In the genomic region with DNA sequence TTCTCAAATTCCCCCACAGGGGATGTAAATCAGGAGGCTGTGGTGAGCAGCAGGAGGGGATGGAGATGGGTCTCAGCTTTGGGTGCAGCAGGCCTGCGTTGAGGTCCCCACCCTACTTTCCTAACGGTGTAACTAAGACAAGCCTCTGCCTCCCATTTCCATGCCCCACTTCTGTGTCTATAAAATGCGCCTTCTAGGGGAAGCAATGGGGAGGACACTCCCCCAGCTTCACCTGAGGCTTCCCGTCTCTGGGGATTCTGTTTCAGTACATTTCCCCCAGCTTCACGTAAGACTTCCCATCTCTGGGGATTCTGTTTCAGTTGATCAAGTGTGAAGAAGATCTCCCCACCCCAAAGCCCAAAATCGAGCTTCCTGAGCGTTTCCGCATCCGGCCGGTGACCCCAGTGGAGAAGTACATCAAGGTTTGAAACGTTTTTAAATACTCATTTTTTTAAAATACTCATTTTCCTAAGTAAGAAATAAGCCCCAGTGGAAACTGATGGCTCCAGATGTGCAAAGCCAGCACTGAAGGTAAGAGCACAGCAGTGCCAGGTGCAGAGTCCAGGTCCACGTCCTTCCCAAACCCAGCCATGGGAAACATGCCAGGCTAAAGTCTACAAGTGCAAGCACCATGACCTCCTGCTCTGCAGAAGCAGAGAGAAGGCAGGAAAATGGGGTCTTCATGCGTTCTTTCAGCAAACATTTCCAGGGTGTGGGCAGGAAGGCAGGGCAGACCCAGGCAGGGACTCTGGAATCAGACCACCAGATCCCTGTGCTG, we compare ENCODE assay signal across 29 cellular contexts.
A peak's percentile ranks its signal among the peaks of the same experiment; 100 is the strongest.
DNase-seq lines count a peak whose midpoint lies in the region; ATAC-seq and TF ChIP-seq lines count a peak whose summit lies in the region.
"Had no signal": no experiment of that assay in that cellular context is flagged by ENCODE, and none has a peak within 500 bp of the region (broad histone marks: within the 10 kb centered on the region; RNA-seq: fewer than 3 reads in every experiment).

No MANE protein-coding gene starts in this region.

- peaks cover 18% of the 10 kb centered on the region for H3K27me3 Mint-ChIP-seq in WTC11 (ENCODE audit: low read depth)
- peaks cover 23% of the 10 kb centered on the region for H3K27me3 Mint-ChIP-seq in activated CD4-positive, alpha-beta T cell treated with anti-CD3 and anti-CD28 coated beads for 36 hours

- no peaks in the 10 kb centered on the region; the same call in 1 of the 2 replicates for H4K20me1 ChIP-seq in DOHH2 (ENCODE audit: control insufficient read depth, insufficient read depth, low read depth, low read length)

- DNase-seq in H7 (peak; percentile 66), WTC11 (ENCODE audit: low spot score) (no peak), left lobe of liver (ENCODE audit: low spot score) (no peak), lower leg skin (ENCODE audit: low spot score in 2 of 2) (no peak), COLO829 (ENCODE audit: low spot score) (no peak), GM13976 (ENCODE audit: low spot score) (no peak)
- no peak for DNase-seq in activated CD4-positive, alpha-beta T cell treated with anti-CD3 and anti-CD28 coated beads for 36 hours
- DNase-seq: activated CD4-positive, alpha-beta T cell treated with anti-CD3 and anti-CD28 coated beads, Interleukin-2, amount 10 ng/mL, durations not matched to agents 24 days and 14 days; activated gamma-delta T cell; activated naive CD8-positive, alpha-beta T cell treated with anti-CD3 and anti-CD28 coated beads, Interleukin-2, amount 10 ng/mL, durations not matched to agents 7 days and 5 days; activated T-cell treated with anti-CD3 and anti-CD28 coated beads, Interleukin-2, amount 50 U/mL, for 1 hour; AML-193; CD8-positive, alpha-beta T cell; DMS153; effector CD8-positive, alpha-beta T cell; erythroblast; KG1; left ventricle myocardium superior; MM.1S; NCI-H1417; NCI-H2029; NCI-H524; stimulated activated CD4-positive, alpha-beta T cell treated with anti-CD3 and anti-CD28 coated beads, Interleukin-4, amount 100 ng/mL, for 24 hours; WERI-Rb-1 had no signal

- H3K27me3 ChIP-seq in DOHH2 (ENCODE audit: control insufficient read depth, low read length), result peaks cover 4% of the 10 kb centered on the region
- H3K27me3 ChIP-seq in H7 (ENCODE audit: control insufficient read depth, insufficient read depth, low read length), result no peaks in the 10 kb centered on the region; the same call in 1 of the 2 replicates

- in situ Hi-C loops in GM13976 (cut with MboI; ENCODE audit: low sequenced_read_pairs, unreplicated experiment), result no loop called here

- no peak overlapping the region for H3K4me3 Mint-ChIP-seq in WTC11
- H3K4me3 Mint-ChIP-seq in activated CD4-positive, alpha-beta T cell treated with anti-CD3 and anti-CD28 coated beads for 36 hours, result no peak overlapping the region
- H3K4me3 Mint-ChIP-seq: activated CD4-positive, alpha-beta T cell treated with anti-CD3 and anti-CD28 coated beads, Interleukin-2, amount 10 ng/mL, durations not matched to agents 24 days and 14 days; activated naive CD8-positive, alpha-beta T cell treated with anti-CD3 and anti-CD28 coated beads, Interleukin-2, amount 10 ng/mL, durations not matched to agents 7 days and 5 days; CD8-positive, alpha-beta T cell; mesothelial cell of epicardium had no signal

- no peak overlapping the region for H3K4me2 ChIP-seq in DOHH2 (ENCODE audit: low read length)

- CTCF ChIA-PET in WTC11 (lab: Charles Lee), result interaction anchor here (0.8 to 2.4 kb wide), 6 partner anchors 14 to 533 kb away, joined by 3 to 8 read pairs (median 5); no protein-coding TSS in a partner anchor
- CTCF ChIA-PET in activated CD4-positive, alpha-beta T cell treated with anti-CD3 and anti-CD28 coated beads for 36 hours (lab: Charles Lee), result interaction anchor here (0.7 to 1.0 kb wide), 2 partner anchors 441 to 501 kb away, joined by 3 to 4 read pairs; no protein-coding TSS in a partner anchor

- no peaks in the 10 kb centered on the region for H3K36me3 ChIP-seq in DOHH2 (ENCODE audit: control insufficient read depth, low read length)
- H3K36me3 ChIP-seq in H7 (replicated peaks; ENCODE audit: control insufficient read depth, insufficient read depth, low read length), result no peaks in the 10 kb centered on the region
- H3K36me3 ChIP-seq: prostate gland, tibial nerve, WERI-Rb-1 had no signal

- peaks cover 7% of the 10 kb centered on the region for H3K4me1 Mint-ChIP-seq in WTC11
- no peaks in the 10 kb centered on the region for H3K4me1 Mint-ChIP-seq in activated CD4-positive, alpha-beta T cell treated with anti-CD3 and anti-CD28 coated beads for 36 hours
- H3K4me1 Mint-ChIP-seq: activated CD4-positive, alpha-beta T cell treated with anti-CD3 and anti-CD28 coated beads, Interleukin-2, amount 10 ng/mL, durations not matched to agents 24 days and 14 days; activated naive CD8-positive, alpha-beta T cell treated with anti-CD3 and anti-CD28 coated beads, Interleukin-2, amount 10 ng/mL, durations not matched to agents 7 days and 5 days had no signal

- no peaks in the 10 kb centered on the region for H3K9me3 ChIP-seq in DOHH2 (ENCODE audit: control insufficient read depth, insufficient read depth, low read length)
- H3K9me3 ChIP-seq: prostate gland, tibial nerve had no signal

- H3K27ac ChIP-seq in DOHH2 (ENCODE audit: low read depth, low read length), result no peak overlapping the region
- H3K27ac ChIP-seq: coronary artery, prostate gland, tibial nerve, WERI-Rb-1 had no signal

- 79 to 81% methylated on average over 13 of the region's 13 CpGs for WGBS in lower leg skin, 2 donors

- no peaks in the 10 kb centered on the region for H3K9me3 Mint-ChIP-seq in WTC11
- no peaks in the 10 kb centered on the region for H3K9me3 Mint-ChIP-seq in activated CD4-positive, alpha-beta T cell treated with anti-CD3 and anti-CD28 coated beads for 36 hours (ENCODE audit: low read depth)
- H3K9me3 Mint-ChIP-seq: activated CD4-positive, alpha-beta T cell treated with anti-CD3 and anti-CD28 coated beads, Interleukin-2, amount 10 ng/mL, durations not matched to agents 24 days and 14 days; activated naive CD8-positive, alpha-beta T cell treated with anti-CD3 and anti-CD28 coated beads, Interleukin-2, amount 10 ng/mL, durations not matched to agents 7 days and 5 days; CD8-positive, alpha-beta T cell; mesothelial cell of epicardium had no signal

- TF ChIP-seq CTCF in DOHH2 (IDR thresholded peaks at IDR 0.05; ENCODE audit: low read depth, low read length, poor library complexity, severe bottlenecking) (peak; percentile 29), WTC11 (IDR thresholded peaks at IDR 0.05) (no peak), lower leg skin (IDR thresholded peaks at IDR 0.05) (no peak), GM13976 (IDR thresholded peaks at IDR 0.05; ENCODE audit: borderline replicate concordance, control extremely low read depth, extremely low read depth, insufficient read depth, missing control alignments) (no peak)

- H3K4me3 ChIP-seq in DOHH2 (ENCODE audit: low read length) (no peak overlapping the region), H7 (ENCODE audit: insufficient read depth, low read depth, low read length) (no peak overlapping the region), lower leg skin (ENCODE audit: low read depth, poor library complexity, severe bottlenecking) (no peak overlapping the region)
- H3K4me3 ChIP-seq: coronary artery, prostate gland, tibial nerve had no signal

- no peak for TF ChIP-seq POLR2A in lower leg skin (IDR thresholded peaks at IDR 0.05)

- ATAC-seq in WTC11 (peak; percentile 66), left lobe of liver (peak; percentile 70)
- no peak for ATAC-seq in activated CD4-positive, alpha-beta T cell treated with anti-CD3 and anti-CD28 coated beads for 36 hours
- ATAC-seq: CD8-positive, alpha-beta T cell; left ventricle myocardium superior had no signal

- no peaks in the 10 kb centered on the region for H3F3A ChIP-seq in DOHH2 (ENCODE audit: control insufficient read depth, insufficient read depth)

- POLR2A ChIA-PET in WTC11 (lab: Charles Lee), result no interaction called here
- POLR2A ChIA-PET in activated CD4-positive, alpha-beta T cell treated with anti-CD3 and anti-CD28 coated beads for 36 hours (lab: Charles Lee), result no interaction called here

- no peaks in the 10 kb centered on the region for H3K79me2 ChIP-seq in DOHH2 (ENCODE audit: control insufficient read depth, low read length)

- intact Hi-C loops in lower leg skin (cut with DNase I; ENCODE audit: low total_unique reads), result no loop called here
- intact Hi-C loops in activated CD4-positive, alpha-beta T cell treated with anti-CD3 and anti-CD28 coated beads for 36 hours (cut with DNase I, micrococcal nuclease), result no loop called here

- H3K27ac Mint-ChIP-seq in WTC11, result no peak overlapping the region
- no peak overlapping the region for H3K27ac Mint-ChIP-seq in activated CD4-positive, alpha-beta T cell treated with anti-CD3 and anti-CD28 coated beads for 36 hours
- H3K27ac Mint-ChIP-seq: activated CD4-positive, alpha-beta T cell treated with anti-CD3 and anti-CD28 coated beads, Interleukin-2, amount 10 ng/mL, durations not matched to agents 24 days and 14 days; activated naive CD8-positive, alpha-beta T cell treated with anti-CD3 and anti-CD28 coated beads, Interleukin-2, amount 10 ng/mL, durations not matched to agents 7 days and 5 days; CD8-positive, alpha-beta T cell; mesothelial cell of epicardium had no signal

- H3K36me3 Mint-ChIP-seq in WTC11, result no peaks in the 10 kb centered on the region
- no peaks in the 10 kb centered on the region for H3K36me3 Mint-ChIP-seq in activated CD4-positive, alpha-beta T cell treated with anti-CD3 and anti-CD28 coated beads for 36 hours (ENCODE audit: low read depth)
- H3K36me3 Mint-ChIP-seq: activated naive CD8-positive, alpha-beta T cell treated with anti-CD3 and anti-CD28 coated beads, Interleukin-2, amount 10 ng/mL, durations not matched to agents 7 days and 5 days; CD8-positive, alpha-beta T cell; mesothelial cell of epicardium had no signal

- no peaks in the 10 kb centered on the region for H3K9me2 ChIP-seq in DOHH2 (replicated peaks; ENCODE audit: control insufficient read depth, low read length)

- H3K4me1 ChIP-seq in DOHH2 (ENCODE audit: control insufficient read depth, low read length), result no peaks in the 10 kb centered on the region
- H3K4me1 ChIP-seq: prostate gland had no signal

TF ChIP-seq in WTC11, 78 proteins besides CTCF, POLR2A, EP300 and RAD21 (continues in another document):
- no peak for TF ChIP-seq ESRRA (CRISPR knock-in tag; IDR thresholded peaks at IDR 0.05; ENCODE audit: borderline replicate concordance)
